ENCODE assay signal across 1 cellular context in genomic region chr16:11797166-11797956, GRCh38.
TF ChIP-seq lines count a peak whose summit lies in the region.

TSS of gene ZC3H7A (minus strand) at chr16:11797258. CDS start at chr16:11782354, 14,904 bp downstream.

TF ChIP-seq in K562, 482 proteins besides CTCF, POLR2A, EP300 and RAD21 (continued from another document and continues in another):
- no peak for TF ChIP-seq IRF1 (CRISPR knock-in tag; IDR thresholded peaks at IDR 0.05; ENCODE audit: borderline replicate concordance)
- no peak for TF ChIP-seq CREB3 (tag; conservative IDR thresholded peaks at IDR 0.05; ENCODE audit: low read depth)
- no peak for TF ChIP-seq ZNF655 (CRISPR knock-in tag; IDR thresholded peaks at IDR 0.05)
- no peak for TF ChIP-seq RFX5 (IDR thresholded peaks at IDR 0.05; ENCODE audit: low read depth, low read length)
- no peak for TF ChIP-seq MAFG (tag; conservative IDR thresholded peaks at IDR 0.05)
- no peak for TF ChIP-seq ZNF398 (CRISPR knock-in tag; IDR thresholded peaks at IDR 0.05)
- TF ChIP-seq CBFA2T2 (conservative IDR thresholded peaks at IDR 0.05), result no peak
- TF ChIP-seq IRF2 (CRISPR knock-in tag; IDR thresholded peaks at IDR 0.05), result no peak
- TF ChIP-seq ETV5 (CRISPR knock-in tag; IDR thresholded peaks at IDR 0.05; ENCODE audit: low read depth), result no peak
- no peak for TF ChIP-seq HMG20A (CRISPR knock-in tag; conservative IDR thresholded peaks at IDR 0.05)
- TF ChIP-seq ESRRA (IDR thresholded peaks at IDR 0.05; ENCODE audit: borderline replicate concordance, low read depth), result peak; percentile 44; the same call in 1 of the 2 replicates
- no peak for TF ChIP-seq SAFB2 (IDR thresholded peaks at IDR 0.05; ENCODE audit: borderline replicate concordance, low read depth, low read length, severe bottlenecking)
- no peak for TF ChIP-seq LCOR (CRISPR knock-in tag; IDR thresholded peaks at IDR 0.05)
- TF ChIP-seq PHF21A (IDR thresholded peaks at IDR 0.05; ENCODE audit: borderline replicate concordance, low read depth), result no peak
- peak; percentile 92 for TF ChIP-seq VEZF1 (CRISPR knock-in tag; IDR thresholded peaks at IDR 0.05)
- no peak for TF ChIP-seq GTF2F1 (IDR thresholded peaks at IDR 0.05; ENCODE audit: low read depth, low read length)
- no peak for TF ChIP-seq TCF7 (IDR thresholded peaks at IDR 0.05; ENCODE audit: borderline replicate concordance)
- TF ChIP-seq NFXL1 (CRISPR knock-in tag; IDR thresholded peaks at IDR 0.05), result no peak
- TF ChIP-seq RBM15 (IDR thresholded peaks at IDR 0.05; ENCODE audit: insufficient read depth, low read length), result no peak
- no peak for TF ChIP-seq ZNF609 (CRISPR knock-in tag; IDR thresholded peaks at IDR 0.05; ENCODE audit: borderline replicate concordance)
- TF ChIP-seq ZBTB9 (CRISPR knock-in tag; IDR thresholded peaks at IDR 0.05), result no peak; the same call in 1 of the 2 replicates
- no peak for TF ChIP-seq ZFPM2 (CRISPR knock-in tag; IDR thresholded peaks at IDR 0.05)
- no peak for TF ChIP-seq ELF4 (CRISPR knock-in tag; IDR thresholded peaks at IDR 0.05)
- TF ChIP-seq FIP1L1 (IDR thresholded peaks at IDR 0.05; ENCODE audit: low read depth, low read length, poor library complexity, severe bottlenecking), result peak; percentile 18
- TF ChIP-seq TSHZ1 (CRISPR knock-in tag; IDR thresholded peaks at IDR 0.05), result no peak
- no peak for TF ChIP-seq ZNF277 (CRISPR knock-in tag; IDR thresholded peaks at IDR 0.05; ENCODE audit: borderline replicate concordance)
- no peak for TF ChIP-seq ZNF583 (CRISPR knock-in tag; IDR thresholded peaks at IDR 0.05)
- no peak for TF ChIP-seq ZC3H8 (IDR thresholded peaks at IDR 0.05)
- no peak for TF ChIP-seq CBX3 (IDR thresholded peaks at IDR 0.05; ENCODE audit: borderline replicate concordance in 1 of 2, low read length in 2 of 2)
- no peak for TF ChIP-seq MLX (CRISPR knock-in tag; conservative IDR thresholded peaks at IDR 0.05)
- peak; percentile 82 for TF ChIP-seq RBBP5 (IDR thresholded peaks at IDR 0.05; ENCODE audit: borderline replicate concordance, insufficient read depth, low read length, poor library complexity, severe bottlenecking)
- 0 out of 2 replicates have a peak, but pooled peaks have one; percentile 0 for TF ChIP-seq TEAD4 (IDR thresholded peaks at IDR 0.05; ENCODE audit: low read length)
- no peak for TF ChIP-seq TEAD4 (CRISPR knock-in tag; IDR thresholded peaks at IDR 0.05; ENCODE audit: borderline replicate concordance)
- no peak; a peak in 1 of 4 replicates for TF ChIP-seq KDM4B (IDR thresholded peaks at IDR 0.05; ENCODE audit: borderline replicate concordance in 2 of 2, low read depth in 1 of 2)
- TF ChIP-seq NCOA6 (IDR thresholded peaks at IDR 0.05), result no peak
- no peak for TF ChIP-seq JUNB (CRISPR knock-in tag; conservative IDR thresholded peaks at IDR 0.05)
- TF ChIP-seq USF2 (CRISPR knock-in tag; IDR thresholded peaks at IDR 0.05), result no peak
- TF ChIP-seq SAFB (IDR thresholded peaks at IDR 0.05; ENCODE audit: borderline replicate concordance, low read depth, low read length), result no peak
- no peak for TF ChIP-seq ZNF280A (IDR thresholded peaks at IDR 0.05; ENCODE audit: low read depth, partially characterized antibody)
- no peak for TF ChIP-seq ARID2 (IDR thresholded peaks at IDR 0.05)
